Comparison of ENCODE assay signal across 22 cellular contexts in the genomic region with DNA sequence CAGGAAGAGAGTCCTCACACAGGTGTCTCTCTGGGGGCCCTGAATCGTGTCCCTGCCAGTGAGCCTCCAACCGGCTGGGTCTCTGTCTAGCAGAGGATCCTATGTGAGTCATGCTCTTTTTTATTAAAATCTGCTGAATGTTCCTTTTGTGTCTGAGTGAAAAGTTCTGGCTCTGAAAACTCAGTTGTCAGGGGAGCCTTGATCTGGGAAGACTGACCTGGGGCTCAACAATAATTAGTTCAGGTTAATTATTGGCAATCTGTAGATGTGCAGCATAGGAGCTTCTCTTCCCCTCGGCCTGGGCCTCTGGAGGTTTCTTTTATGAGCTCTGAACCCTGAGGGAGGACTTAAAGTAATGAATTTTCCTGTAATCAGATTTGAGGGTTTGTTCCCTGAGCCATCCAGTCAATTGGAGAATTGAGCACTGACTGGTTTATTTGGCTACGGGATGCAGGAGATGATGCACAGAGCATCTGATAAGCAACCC. TPM values are rescaled to one million over a fixed set of nuclear protein-coding genes. Genes with fewer than 3 reads are reported as not detected.
A peak's percentile ranks its signal among the peaks of the same experiment; 100 is the strongest.
DNase-seq lines count a peak whose midpoint lies in the region; ATAC-seq and TF ChIP-seq lines count a peak whose summit lies in the region.
"Had no signal": no experiment of that assay in that cellular context is flagged by ENCODE, and none has a peak within 500 bp of the region (broad histone marks: within the 10 kb centered on the region; RNA-seq: fewer than 3 reads in every experiment).

No MANE protein-coding gene starts in this region.

- no peak overlapping the region for H3K27ac ChIP-seq in esophagus muscularis mucosa (replicated peaks in 1 of 4)
- H3K27ac ChIP-seq: 22Rv1, BLaER1, colonic mucosa, spleen, thyroid gland had no signal

- H3K27me3 ChIP-seq in esophagus muscularis mucosa: peaks cover 0 to 7% (median 0%) of the 10 kb centered on the region in 4 donors
- H3K27me3 ChIP-seq: BLaER1, colonic mucosa, spleen, thyroid gland had no signal

- 73% methylated on average over 4 of the region's 4 CpGs for WGBS in esophagus muscularis mucosa

- no peak for TF ChIP-seq POLR2A in esophagus muscularis mucosa (IDR thresholded peaks at IDR 0.05; ENCODE audit: low read depth)

- DNase-seq in DMS53 (lab: John Stamatoyannopoulos, UW): peak; percentile 48
- no peak for DNase-seq in DMS53 treated with DMSO at 0.1 percent for 48 hours (lab: John Stamatoyannopoulos, UW; ENCODE audit: unreplicated experiment)
- DNase-seq in NCI-H69 (lab: John Stamatoyannopoulos, UW): peak; percentile 60
- DNase-seq in esophagus muscularis mucosa (ENCODE audit: extremely low spot score): peak; percentile 55
- DNase-seq in renal cortical epithelial cell (ENCODE audit: low read depth): peak; percentile 69
- DNase-seq in 8988T: no peak
- no peak for DNase-seq in EL
- DNase-seq: activated CD4-positive, alpha-beta T cell treated with anti-CD3 and anti-CD28 coated beads for 36 hours; activated CD8-positive, alpha-beta memory T cell treated with anti-CD3 and anti-CD28 coated beads, Interleukin-2, amount 50 U/mL, for 4 hours; activated gamma-delta T cell treated with Interleukin-2 at 50 U/mL for 16 hours; colonic mucosa; DND-41; NCI-H1417 treated with DMSO at 0.1 percent for 48 hours; NCI-H446 treated with DMSO at 0.1 percent for 48 hours; posterior cingulate gyrus; spleen; T1000; thyroid gland had no signal

- no peak for ATAC-seq in GM19467 (IDR thresholded peaks at IDR 0.05; ENCODE audit: unreplicated experiment)
- ATAC-seq: activated CD4-positive, alpha-beta T cell treated with anti-CD3 and anti-CD28 coated beads for 36 hours; HCT116 had no signal

- no peak for TF ChIP-seq EP300 in esophagus muscularis mucosa (IDR thresholded peaks at IDR 0.05)

- no peaks in the 10 kb centered on the region for H3K4me1 ChIP-seq in esophagus muscularis mucosa
- H3K4me1 ChIP-seq: colonic mucosa had no signal

- H3K4me3 ChIP-seq in esophagus muscularis mucosa: no peak overlapping the region
- H3K4me3 ChIP-seq: BLaER1, colonic mucosa, spleen, thyroid gland had no signal

- no peaks in the 10 kb centered on the region for H3K36me3 ChIP-seq in esophagus muscularis mucosa
- H3K36me3 ChIP-seq: BLaER1, colonic mucosa, spleen, thyroid gland had no signal

- no peak for TF ChIP-seq CTCF in esophagus muscularis mucosa (IDR thresholded peaks at IDR 0.05)

- intact Hi-C loops in esophagus muscularis mucosa (cut with DNase I): no loop called here

- no peaks in the 10 kb centered on the region for H3K9me3 ChIP-seq in esophagus muscularis mucosa
- H3K9me3 ChIP-seq: BLaER1, colonic mucosa, spleen, thyroid gland had no signal

RNA-seq across cellular contexts. Expression of a gene that starts 45.2 kb away (rescaled TPM):
- total RNA-seq in esophagus muscularis mucosa (10 to 100 TPM; 19.5 to 33.4 (median 26.2) TPM), renal cortical epithelial cell (46.7 and 54.6 TPM in 2 replicates)

RNA-seq across cellular contexts. Expression of a gene that starts 45.5 kb away (rescaled TPM):
- total RNA-seq in esophagus muscularis mucosa (10 to 100 TPM; 53.6 to 67.9 (median 62.9) TPM), renal cortical epithelial cell (70.1 and 134 TPM in 2 replicates)

Comparison
In these comparisons a context has a peak if more than half of its experiments do, and no peak if none do; other contexts are left out.
1. DNase-seq: peak in DMS53 (single experiment), NCI-H69 (single experiment), esophagus muscularis mucosa (single experiment) and renal cortical epithelial cell (single experiment); none in DMS53 treated with DMSO at 0.1 percent for 48 hours (single experiment), 8988T (single experiment) and EL (single experiment).